Comparison of ENCODE assay signal across 1 cellular context in the genomic region with DNA sequence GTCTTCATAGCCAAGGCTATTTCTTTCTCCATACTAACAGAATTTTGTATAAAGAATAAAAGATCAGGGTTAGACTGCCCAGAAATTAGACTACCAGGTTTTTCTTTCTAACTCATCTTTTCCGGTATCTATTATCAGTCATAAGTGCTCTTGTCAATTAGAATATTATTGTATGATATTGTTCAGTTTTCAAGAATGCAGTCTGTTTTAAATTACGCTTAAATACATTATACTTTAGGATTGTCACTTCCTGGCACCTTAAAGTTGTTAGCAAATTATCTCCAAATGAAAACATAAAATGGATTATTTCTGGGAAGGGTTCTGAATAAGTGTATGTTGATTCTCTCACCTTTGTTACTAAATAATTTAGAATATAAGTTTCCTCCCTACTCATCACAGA.
TF ChIP-seq lines count a peak whose summit lies in the region.

No MANE protein-coding gene starts in this region.

TF ChIP-seq in SK-N-SH treated with all-trans-retinoic acid at 6 μM for 48 hours, 23 proteins besides CTCF, POLR2A, EP300 and RAD21 (continued from another document):
- TF ChIP-seq POU6F1 (CRISPR knock-in tag; IDR thresholded peaks at IDR 0.05; ENCODE audit: borderline replicate concordance, low read depth) (no peak), RARB (CRISPR knock-in tag; IDR thresholded peaks at IDR 0.05) (no peak), TCF4 (CRISPR knock-in tag; IDR thresholded peaks at IDR 0.05; ENCODE audit: borderline replicate concordance) (peak; percentile 92), ZNF70 (CRISPR knock-in tag; IDR thresholded peaks at IDR 0.05) (no peak), ZNF565 (CRISPR knock-in tag; conservative IDR thresholded peaks at IDR 0.05; ENCODE audit: low read depth) (no peak), TOX (CRISPR knock-in tag; IDR thresholded peaks at IDR 0.05; ENCODE audit: borderline replicate concordance) (peak; percentile 29; the same call in 1 of the 2 replicates), SNAI2 (CRISPR knock-in tag; IDR thresholded peaks at IDR 0.05) (no peak), CSRNP3 (CRISPR knock-in tag; IDR thresholded peaks at IDR 0.05) (peak; percentile 17; the same call in 1 of the 2 replicates), BACH2 (CRISPR knock-in tag; IDR thresholded peaks at IDR 0.05; ENCODE audit: borderline replicate concordance) (no peak), ARNTL (CRISPR knock-in tag; IDR thresholded peaks at IDR 0.05; ENCODE audit: borderline replicate concordance, low read depth) (no peak), GLIS3 (CRISPR knock-in tag; IDR thresholded peaks at IDR 0.05) (no peak), ZFP3 (CRISPR knock-in tag; IDR thresholded peaks at IDR 0.05) (no peak), PATZ1 (CRISPR knock-in tag; IDR thresholded peaks at IDR 0.05; ENCODE audit: borderline replicate concordance) (peak; percentile 59; the same call in 1 of the 2 replicates), CSDC2 (CRISPR knock-in tag; IDR thresholded peaks at IDR 0.05) (no peak), ISL1 (CRISPR knock-in tag; IDR thresholded peaks at IDR 0.05) (peak; percentile 93), PPARA (CRISPR knock-in tag; IDR thresholded peaks at IDR 0.05; ENCODE audit: borderline replicate concordance) (no peak), ZNF8 (CRISPR knock-in tag; IDR thresholded peaks at IDR 0.05) (no peak)
- TF ChIP-seq, protein P1, sequence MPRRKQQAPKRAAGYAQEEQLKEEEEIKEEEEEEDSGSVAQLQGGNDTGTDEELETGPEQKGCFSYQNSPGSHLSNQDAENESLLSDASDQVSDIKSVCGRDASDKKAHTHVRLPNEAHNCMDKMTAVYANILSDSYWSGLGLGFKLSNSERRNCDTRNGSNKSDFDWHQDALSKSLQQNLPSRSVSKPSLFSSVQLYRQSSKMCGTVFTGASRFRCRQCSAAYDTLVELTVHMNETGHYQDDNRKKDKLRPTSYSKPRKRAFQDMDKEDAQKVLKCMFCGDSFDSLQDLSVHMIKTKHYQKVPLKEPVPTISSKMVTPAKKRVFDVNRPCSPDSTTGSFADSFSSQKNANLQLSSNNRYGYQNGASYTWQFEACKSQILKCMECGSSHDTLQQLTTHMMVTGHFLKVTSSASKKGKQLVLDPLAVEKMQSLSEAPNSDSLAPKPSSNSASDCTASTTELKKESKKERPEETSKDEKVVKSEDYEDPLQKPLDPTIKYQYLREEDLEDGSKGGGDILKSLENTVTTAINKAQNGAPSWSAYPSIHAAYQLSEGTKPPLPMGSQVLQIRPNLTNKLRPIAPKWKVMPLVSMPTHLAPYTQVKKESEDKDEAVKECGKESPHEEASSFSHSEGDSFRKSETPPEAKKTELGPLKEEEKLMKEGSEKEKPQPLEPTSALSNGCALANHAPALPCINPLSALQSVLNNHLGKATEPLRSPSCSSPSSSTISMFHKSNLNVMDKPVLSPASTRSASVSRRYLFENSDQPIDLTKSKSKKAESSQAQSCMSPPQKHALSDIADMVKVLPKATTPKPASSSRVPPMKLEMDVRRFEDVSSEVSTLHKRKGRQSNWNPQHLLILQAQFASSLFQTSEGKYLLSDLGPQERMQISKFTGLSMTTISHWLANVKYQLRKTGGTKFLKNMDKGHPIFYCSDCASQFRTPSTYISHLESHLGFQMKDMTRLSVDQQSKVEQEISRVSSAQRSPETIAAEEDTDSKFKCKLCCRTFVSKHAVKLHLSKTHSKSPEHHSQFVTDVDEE (CRISPR knock-in tag; IDR thresholded peaks at IDR 0.05) = peak; percentile 70; the same call in 1 of the 2 replicates
